In the genomic region with DNA sequence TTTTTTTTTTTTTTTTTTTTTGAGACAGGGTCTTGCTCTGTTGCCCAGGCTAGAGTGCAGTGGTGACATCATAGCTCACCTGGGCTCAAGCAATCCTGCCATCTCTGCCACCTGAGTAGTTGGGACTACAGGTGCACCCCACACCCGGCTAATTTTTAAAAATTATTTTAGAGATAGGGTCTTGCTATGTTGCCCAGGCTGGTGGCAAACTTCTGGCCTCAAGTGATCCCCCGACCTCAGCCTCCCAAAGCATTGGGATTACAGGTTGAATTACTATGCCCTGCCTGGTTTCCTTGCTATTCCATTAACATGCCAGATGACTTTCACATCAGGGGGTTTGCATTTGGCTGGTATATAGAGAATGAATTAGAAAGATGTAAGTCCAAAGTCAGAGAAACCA, we compare ENCODE assay signal across 31 cellular contexts.
"Had no signal": no experiment of that assay in that cellular context is flagged by ENCODE, and none has a peak within 500 bp of the region (broad histone marks: within the 10 kb centered on the region; RNA-seq: fewer than 3 reads in every experiment).

No MANE protein-coding gene starts in this region.

- H3K9me3 Mint-ChIP-seq: effector memory CD8-positive, alpha-beta T cell had no signal

- ATAC-seq: activated naive CD8-positive, alpha-beta T cell treated with anti-CD3 and anti-CD28 coated beads, Interleukin-2, amount 50 U/mL, for 24 hours; body of pancreas; effector memory CD8-positive, alpha-beta T cell; foreskin keratinocyte; heart left ventricle had no signal

- DNase-seq: activated CD4-positive, alpha-beta memory T cell treated with anti-CD3 and anti-CD28 coated beads, Interleukin-2, amount 10 ng/mL, durations not matched to agents 7 days and 5 days; activated CD4-positive, alpha-beta T cell treated with anti-CD3 and anti-CD28 coated beads for 1 hour; activated CD4-positive, alpha-beta T cell treated with anti-CD3 and anti-CD28 coated beads for 4 hours; activated CD4-positive, alpha-beta T cell treated with anti-CD3 and anti-CD28 coated beads, Interleukin-2, amount 10 ng/mL, durations not matched to agents 7 days and 5 days; activated CD4-positive, alpha-beta T cell treated with anti-CD3 and anti-CD28 coated beads, Interleukin-2, amount 50 U/mL, for 4 hours; activated CD8-positive, alpha-beta memory T cell treated with anti-CD3 and anti-CD28 coated beads for 24 hours; activated effector memory CD4-positive, alpha-beta T cell treated with anti-CD3 and anti-CD28 coated beads, Interleukin-2, amount 50 U/mL, for 16 hours; activated naive CD4-positive, alpha-beta T cell treated with anti-CD3 and anti-CD28 coated beads for 36 hours; activated naive CD8-positive, alpha-beta T cell treated with anti-CD3 and anti-CD28 coated beads for 36 hours; activated naive CD8-positive, alpha-beta T cell treated with anti-CD3 and anti-CD28 coated beads, Interleukin-2, amount 50 U/mL, for 24 hours; activated T-cell treated with anti-CD3 and anti-CD28 coated beads, Interleukin-2, amount 50 U/mL, for 1 hour; activated T-cell treated with anti-CD3 and anti-CD28 coated beads, Interleukin-2, amount 50 U/mL, for 48 hours; adrenal gland; amygdala; aorta; body of pancreas; caudate nucleus; cortex of kidney; dermis blood vessel endothelial cell; effector CD4-positive, alpha-beta T cell; effector memory CD8-positive, alpha-beta T cell; erythroblast; foreskin keratinocyte; gastrocnemius medialis; glutamatergic neuron; heart left ventricle; T-helper 2 cell had no signal

- H3K4me1 Mint-ChIP-seq: activated CD4-positive, alpha-beta memory T cell treated with anti-CD3 and anti-CD28 coated beads, Interleukin-2, amount 10 ng/mL, durations not matched to agents 7 days and 5 days had no signal

- H3K4me3 Mint-ChIP-seq: activated CD4-positive, alpha-beta memory T cell treated with anti-CD3 and anti-CD28 coated beads, Interleukin-2, amount 10 ng/mL, durations not matched to agents 7 days and 5 days; activated CD4-positive, alpha-beta T cell treated with anti-CD3 and anti-CD28 coated beads, Interleukin-2, amount 10 ng/mL, durations not matched to agents 7 days and 5 days; activated naive CD4-positive, alpha-beta T cell treated with anti-CD3 and anti-CD28 coated beads for 36 hours; activated naive CD4-positive, alpha-beta T cell treated with anti-CD3 and anti-CD28 coated beads, Interleukin-2, amount 50 U/mL, for 24 hours; activated naive CD8-positive, alpha-beta T cell treated with anti-CD3 and anti-CD28 coated beads for 36 hours; activated naive CD8-positive, alpha-beta T cell treated with anti-CD3 and anti-CD28 coated beads, Interleukin-2, amount 50 U/mL, for 24 hours; activated T-helper 1 cell treated with anti-CD3 and anti-CD28 coated beads, Interleukin-12 subunit alpha, Interleukin-12 subunit beta, Interleukin-2, Interleukin-4 antibody, amounts not matched to agents 30 ng/mL and 10 ng/mL and 1 ng/mL, durations not matched to agents 14 hours and 24 hours and 36 hours; effector memory CD8-positive, alpha-beta T cell had no signal

- H3K27me3 ChIP-seq: adrenal gland, body of pancreas, esophagus muscularis mucosa, foreskin keratinocyte, gastrocnemius medialis, heart left ventricle had no signal

- H3K36me3 ChIP-seq: adrenal gland, esophagus muscularis mucosa, gastrocnemius medialis, heart left ventricle had no signal

- H3K27me3 Mint-ChIP-seq: activated CD4-positive, alpha-beta memory T cell treated with anti-CD3 and anti-CD28 coated beads, Interleukin-2, amount 10 ng/mL, durations not matched to agents 7 days and 5 days; activated CD4-positive, alpha-beta T cell treated with anti-CD3 and anti-CD28 coated beads, Interleukin-2, amount 10 ng/mL, durations not matched to agents 7 days and 5 days; activated naive CD4-positive, alpha-beta T cell treated with anti-CD3 and anti-CD28 coated beads, Interleukin-2, amount 50 U/mL, for 24 hours; activated naive CD8-positive, alpha-beta T cell treated with anti-CD3 and anti-CD28 coated beads for 36 hours; activated naive CD8-positive, alpha-beta T cell treated with anti-CD3 and anti-CD28 coated beads, Interleukin-2, amount 50 U/mL, for 24 hours; effector memory CD8-positive, alpha-beta T cell had no signal

- H3K4me1 ChIP-seq: adrenal gland, body of pancreas, foreskin keratinocyte had no signal

- H3K4me3 ChIP-seq: adrenal gland, body of pancreas, esophagus muscularis mucosa, gastrocnemius medialis, heart left ventricle had no signal

- H3K27ac Mint-ChIP-seq: activated CD4-positive, alpha-beta memory T cell treated with anti-CD3 and anti-CD28 coated beads, Interleukin-2, amount 10 ng/mL, durations not matched to agents 7 days and 5 days; activated CD4-positive, alpha-beta T cell treated with anti-CD3 and anti-CD28 coated beads, Interleukin-2, amount 10 ng/mL, durations not matched to agents 7 days and 5 days; activated naive CD4-positive, alpha-beta T cell treated with anti-CD3 and anti-CD28 coated beads for 36 hours; activated naive CD4-positive, alpha-beta T cell treated with anti-CD3 and anti-CD28 coated beads, Interleukin-2, amount 50 U/mL, for 24 hours; activated T-helper 1 cell treated with anti-CD3 and anti-CD28 coated beads, Interleukin-12 subunit alpha, Interleukin-12 subunit beta, Interleukin-2, Interleukin-4 antibody, amounts not matched to agents 30 ng/mL and 10 ng/mL and 1 ng/mL, durations not matched to agents 14 hours and 24 hours and 36 hours; activated T-helper 2 cell treated with anti-CD3 and anti-CD28 coated beads, Interferon-gamma antibody, Interleukin-2, Interleukin-4, amounts not matched to agents 10 μg/mL and 5 μg/mL and 100 μg/mL, durations not matched to agents 14 hours and 24 hours and 36 hours; effector memory CD8-positive, alpha-beta T cell had no signal

- H3K27ac ChIP-seq: adrenal gland, body of pancreas, esophagus muscularis mucosa, foreskin keratinocyte, gastrocnemius medialis, heart left ventricle had no signal

- H3K9me3 ChIP-seq: adrenal gland, body of pancreas, esophagus muscularis mucosa, gastrocnemius medialis had no signal
